In genomic region chr17:47829870-47830269, GRCh38 we compare ENCODE assay signal across 1 cellular context.
TF ChIP-seq lines count a peak whose summit lies in the region.

No MANE protein-coding gene starts in this region.

TF ChIP-seq in neural cell, 6 proteins besides CTCF, POLR2A, EP300 and RAD21 (continued from another document):
- TF ChIP-seq EZH2 (IDR thresholded peaks at IDR 0.05; ENCODE audit: borderline replicate concordance, insufficient read depth, low read length, poor library complexity, severe bottlenecking) = no peak
